Comparison of ENCODE assay signal across 17 cellular contexts in the genomic region with DNA sequence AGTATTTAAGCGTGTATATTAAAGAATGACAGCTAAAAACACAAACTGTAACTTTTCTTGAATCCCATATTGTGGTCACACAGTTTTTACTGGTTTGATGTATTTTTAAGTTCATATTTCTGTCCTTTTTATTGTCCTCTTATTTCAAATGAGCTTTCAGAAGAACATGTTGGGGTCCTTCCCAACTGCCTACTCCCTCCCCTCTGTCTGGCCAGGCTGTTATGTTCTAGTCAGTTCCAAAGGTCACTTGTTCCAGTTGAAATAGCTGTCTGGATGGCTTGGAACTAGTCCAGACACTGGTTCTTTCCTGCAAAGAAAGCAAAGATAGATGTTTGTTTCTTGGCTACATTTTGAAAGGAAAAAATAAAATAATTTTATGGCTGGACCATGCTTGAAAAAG.
DNase-seq lines count a peak whose midpoint lies in the region; ATAC-seq, FAIRE-seq and TF ChIP-seq lines count a peak whose summit lies in the region.
"Had no signal": no experiment of that assay in that cellular context is flagged by ENCODE, and none has a peak within 500 bp of the region (broad histone marks: within the 10 kb centered on the region; RNA-seq: fewer than 3 reads in every experiment).

No MANE protein-coding gene starts in this region.

- H3T11ph ChIP-seq in H9 (ENCODE audit: low read length), result no peak overlapping the region

- no peak overlapping the region for H3K4me3 Mint-ChIP-seq in chondrocyte (ENCODE audit: unreplicated experiment)
- H3K4me3 Mint-ChIP-seq in H9, result no peak overlapping the region
- H3K4me3 Mint-ChIP-seq: activated T-cell treated with anti-CD3 and anti-CD28 coated beads, Interleukin-2, amount 50 U/mL, for 24 hours; B cell; dendritic cell treated with granulocyte-macrophage colony-stimulating factor and Interleukin-4, amounts not matched to agents 40 ng/mL and 50 ng/mL, for 4 days had no signal

- H3K4ac ChIP-seq in H9 (ENCODE audit: low read depth, low read length), result no peak overlapping the region

- H3K27me3 Mint-ChIP-seq in chondrocyte (ENCODE audit: low read depth), result no peaks in the 10 kb centered on the region
- no peaks in the 10 kb centered on the region for H3K27me3 Mint-ChIP-seq in H9 (ENCODE audit: low read depth)
- H3K27me3 Mint-ChIP-seq: activated T-cell treated with anti-CD3 and anti-CD28 coated beads, Interleukin-2, amount 50 U/mL, for 24 hours; B cell; dendritic cell treated with granulocyte-macrophage colony-stimulating factor and Interleukin-4, amounts not matched to agents 40 ng/mL and 50 ng/mL, for 4 days had no signal

- TF ChIP-seq CTCF in chondrocyte (IDR thresholded peaks at IDR 0.05) (no peak), H9 (conservative IDR thresholded peaks at IDR 0.05) (no peak), mammary epithelial cell (conservative IDR thresholded peaks at IDR 0.05 in 1 of 2, IDR thresholded peaks at IDR 0.05 in 1 of 2; ENCODE audit: extremely low read depth in 1 of 2, insufficient read depth in 1 of 2, low read depth in 1 of 2, low read length in 2 of 2) (no peak)

- H3K27ac Mint-ChIP-seq in chondrocyte (ENCODE audit: unreplicated experiment), result peak overlapping the region; percentile 80
- H3K27ac Mint-ChIP-seq in H9, result no peak overlapping the region
- H3K27ac Mint-ChIP-seq: activated T-cell treated with anti-CD3 and anti-CD28 coated beads, Interleukin-2, amount 50 U/mL, for 24 hours; B cell; dendritic cell treated with granulocyte-macrophage colony-stimulating factor and Interleukin-4, amounts not matched to agents 40 ng/mL and 50 ng/mL, for 4 days had no signal

- H2BK20ac ChIP-seq in H9 (ENCODE audit: low read depth, low read length, poor library complexity, severe bottlenecking), result no peak overlapping the region

- no peak overlapping the region for H2AFZ ChIP-seq in H9 (ENCODE audit: low read length)
- no peak overlapping the region for H2AFZ ChIP-seq in mammary epithelial cell (ENCODE audit: low read depth, low read length)

- no peak overlapping the region for H2BK15ac ChIP-seq in H9 (ENCODE audit: low read depth, low read length)

- H2AK5ac ChIP-seq in H9 (ENCODE audit: insufficient read length, low read length), result no peak overlapping the region

- WGBS in H9 (ENCODE audit: extremely low coverage, insufficient read length, low lambda C conversion rate), result no CpG with 5 or more reads among the region's 1 CpG
- WGBS in mammary epithelial cell (ENCODE audit: low coverage, missing lambda C conversion rate), result 100% methylated on average over 1 of the region's 1 CpG

- no peak overlapping the region for H3K18ac ChIP-seq in H9 (ENCODE audit: insufficient read length, low read depth, low read length)

- dilution Hi-C loops in mammary epithelial cell (cut with HindIII; ENCODE audit: low sequenced_read_pairs), result no loop called here

- H3K14ac ChIP-seq in H9 (ENCODE audit: insufficient read depth, low read length), result no peak overlapping the region

- H3K23ac ChIP-seq in H9 (ENCODE audit: insufficient read length, low read depth, low read length), result no peak overlapping the region

- H3K4me1 Mint-ChIP-seq in chondrocyte (ENCODE audit: low read depth) (peaks cover 58% of the 10 kb centered on the region), H9 (peaks cover 23 to 24% of the 10 kb centered on the region in 2 experiments)
- H3K4me1 Mint-ChIP-seq: B cell had no signal

- H3K4me2 ChIP-seq in H9 (ENCODE audit: insufficient read depth, insufficient read length, low read length) (no peak overlapping the region), mammary epithelial cell (ENCODE audit: insufficient read depth, low read depth, low read length) (no peak overlapping the region)

- H3K79me1 ChIP-seq in H9 (ENCODE audit: insufficient read depth, low read depth, low read length, poor library complexity, severe bottlenecking), result no peaks in the 10 kb centered on the region

- H3K9me3 Mint-ChIP-seq in chondrocyte (ENCODE audit: low read depth) (peaks cover 5% of the 10 kb centered on the region), H9 (no peaks in the 10 kb centered on the region)
- H3K9me3 Mint-ChIP-seq: activated T-cell treated with anti-CD3 and anti-CD28 coated beads, Interleukin-2, amount 50 U/mL, for 24 hours; dendritic cell treated with granulocyte-macrophage colony-stimulating factor and Interleukin-4, amounts not matched to agents 40 ng/mL and 50 ng/mL, for 4 days had no signal

- H2BK12ac ChIP-seq in H9 (ENCODE audit: insufficient read length, low read depth, low read length), result no peak overlapping the region

- H3K4me3 ChIP-seq in skeletal muscle cell (ENCODE audit: low read depth, low read length) (no peak overlapping the region), mammary epithelial cell (replicated peaks in 1 of 3; ENCODE audit: insufficient read depth in 1 of 3, low read depth in 2 of 3, low read length in 3 of 3) (no peak overlapping the region)

- no peaks in the 10 kb centered on the region for H3K23me2 ChIP-seq in H9 (ENCODE audit: insufficient read length, low read depth, low read length, poor library complexity, severe bottlenecking)

- DNase-seq in G401 (ENCODE audit: low spot score), result peak; percentile 9
- no peak for DNase-seq in chondrocyte (ENCODE audit: low spot score)
- DNase-seq in skeletal muscle cell (ENCODE audit: low read depth), result peak; percentile 18
- DNase-seq in H9, result no peak
- no peak for DNase-seq in mammary epithelial cell
- DNase-seq: activated T-cell treated with anti-CD3 and anti-CD28 coated beads, Interleukin-2, amount 50 U/mL, for 24 hours; KG1; NCI-H1694; NCI-H524 treated with DMSO at 0.1 percent for 48 hours; T-helper 1 cell had no signal

- H3K4me1 ChIP-seq in H9 (ENCODE audit: insufficient read depth, low read length), result peaks cover 3% of the 10 kb centered on the region; the same call in 1 of the 2 replicates
- H3K4me1 ChIP-seq in mammary epithelial cell (ENCODE audit: insufficient read depth, low read length), result no peaks in the 10 kb centered on the region

- H3K36me3 ChIP-seq in mammary epithelial cell (ENCODE audit: insufficient read depth, low read length), result no peaks in the 10 kb centered on the region

- no peak overlapping the region for H3K56ac ChIP-seq in H9 (ENCODE audit: insufficient read length, low read depth, low read length)

- in situ Hi-C loops in G401 (cut with HindIII; ENCODE audit: low sequenced_read_pairs) (no loop called here), mammary epithelial cell (cut with MboI; ENCODE audit: low sequenced_read_pairs in 2 of 2) (no loop called here)

- no peak overlapping the region for H2BK5ac ChIP-seq in H9 (ENCODE audit: insufficient read length, low read length)

- ATAC-seq in HG03196 (IDR thresholded peaks at IDR 0.05; ENCODE audit: unreplicated experiment), result no peak
- no peak for ATAC-seq in GM19324 (IDR thresholded peaks at IDR 0.05; ENCODE audit: low FRiP score, unreplicated experiment)
- ATAC-seq: Panc1 had no signal

- H4K91ac ChIP-seq in H9 (ENCODE audit: insufficient read length, low read depth, low read length), result no peak overlapping the region

- no peak overlapping the region for H2BK120ac ChIP-seq in H9 (ENCODE audit: low read depth, low read length, poor library complexity, severe bottlenecking)

- H3K79me2 ChIP-seq in H9 (ENCODE audit: insufficient read depth, low read length), result no peaks in the 10 kb centered on the region
- no peaks in the 10 kb centered on the region for H3K79me2 ChIP-seq in mammary epithelial cell (ENCODE audit: insufficient read depth, low read length)

- intact Hi-C loops in mammary epithelial cell (cut with micrococcal nuclease), result no loop called here

- BruUV-seq in mammary epithelial cell (replicated peaks; lab: Mats Ljungman, UMichigan), result no TSS peak

- H3K27ac ChIP-seq in H9 (ENCODE audit: insufficient read length, low read depth, low read length) (no peak overlapping the region), mammary epithelial cell (ENCODE audit: insufficient read depth, low read depth, low read length) (no peak overlapping the region)

- H3K27me3 ChIP-seq in H9 (ENCODE audit: insufficient read depth, low read length) (no peaks in the 10 kb centered on the region), mammary epithelial cell (ENCODE audit: insufficient read depth, low read length) (no peaks in the 10 kb centered on the region)

- H3K9ac ChIP-seq in H9 (ENCODE audit: extremely low read depth, insufficient read length, low read length), result no peak overlapping the region
- no peak overlapping the region for H3K9ac ChIP-seq in mammary epithelial cell (ENCODE audit: insufficient read depth, low read length)

- no peak overlapping the region for H4K5ac ChIP-seq in H9 (ENCODE audit: insufficient read length, low read depth, low read length)

- no peak overlapping the region for H4K8ac ChIP-seq in H9 (replicated peaks; ENCODE audit: insufficient read length, low read depth, low read length)

- FAIRE-seq in islet of Langerhans (lab: Jason Lieb, UNC), result peak; percentile 94
- FAIRE-seq: GM12892 had no signal

- H4K20me1 ChIP-seq in H9 (ENCODE audit: control insufficient read depth, insufficient read depth, insufficient read length) (no peaks in the 10 kb centered on the region), mammary epithelial cell (ENCODE audit: insufficient read depth, low read length) (no peaks in the 10 kb centered on the region)

- H3K9me3 ChIP-seq in H9 (ENCODE audit: control insufficient read depth, low read depth, low read length) (no peaks in the 10 kb centered on the region), mammary epithelial cell (replicated peaks; ENCODE audit: insufficient read depth, low read length) (no peaks in the 10 kb centered on the region)

- H3K36me3 Mint-ChIP-seq in chondrocyte (ENCODE audit: low read depth) (peaks cover 6% of the 10 kb centered on the region), H9 (ENCODE audit: insufficient read depth in 1 of 3, low read depth in 3 of 3) (peaks cover 3 to 10% (median 4%) of the 10 kb centered on the region in 3 experiments; a peak in 3 of 7 replicates)

- CTCF ChIA-PET in mammary epithelial cell (lab: Charles Lee; ENCODE audit: low non-redundant PET), result no interaction called here

Comparison
In these comparisons a context has a peak if more than half of its experiments do, and no peak if none do; other contexts are left out.
1. DNase-seq: peak in G401 (single experiment) and skeletal muscle cell (single experiment); none in chondrocyte (single experiment), H9 (single experiment) and mammary epithelial cell (single experiment).